1 cellular context compared by ENCODE assay signal in genomic region chr10:14673189-14673947, GRCh38.
TF ChIP-seq lines count a peak whose summit lies in the region.

No MANE protein-coding gene starts in this region.

TF ChIP-seq in GM23338, 12 proteins besides CTCF, POLR2A, EP300 and RAD21 (continued from another document):
- no peak for TF ChIP-seq ETS1 (IDR thresholded peaks at IDR 0.05)
- no peak for TF ChIP-seq ZNF462 (CRISPR knock-in tag; IDR thresholded peaks at IDR 0.05)
- no peak for TF ChIP-seq JUNB (IDR thresholded peaks at IDR 0.05; ENCODE audit: unreplicated experiment)
- TF ChIP-seq CREB1 (CRISPR knock-in tag; IDR thresholded peaks at IDR 0.05; ENCODE audit: low read depth) = no peak
- TF ChIP-seq NANOG (IDR thresholded peaks at IDR 0.05; ENCODE audit: borderline replicate concordance) = no peak
